In the genomic region with DNA sequence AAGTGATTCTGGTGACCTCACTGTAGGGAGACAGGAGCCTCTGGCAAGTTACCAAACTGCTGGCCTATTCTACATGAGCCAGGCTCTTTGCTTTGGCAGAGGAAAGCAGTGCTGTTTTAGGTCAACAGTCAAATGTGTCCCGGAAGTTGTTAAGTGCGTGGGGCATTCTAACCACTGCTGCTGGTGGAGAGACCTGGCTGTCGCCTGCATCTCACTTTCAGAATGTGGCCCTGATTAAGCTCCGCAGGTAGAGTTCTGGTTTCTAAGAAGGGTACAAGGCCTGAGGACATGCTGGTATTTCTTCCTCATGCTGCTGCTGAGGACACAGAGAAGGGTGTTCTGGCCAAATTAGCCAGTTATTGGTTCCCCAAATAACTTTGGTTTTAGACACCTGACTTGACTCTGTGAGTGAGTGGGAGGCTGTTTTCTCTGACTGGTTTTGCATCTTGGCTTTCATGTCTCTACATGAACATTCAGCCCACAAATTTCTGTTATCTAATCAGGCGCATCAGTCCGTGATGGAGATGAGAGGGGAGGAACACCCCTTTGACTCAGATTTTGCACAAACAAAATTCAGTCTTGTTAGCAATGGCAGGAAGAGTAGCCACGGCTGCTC, we compare ENCODE assay signal across 9 cellular contexts.
DNase-seq lines count a peak whose midpoint lies in the region; ATAC-seq lines count a peak whose summit lies in the region.
"Had no signal": no experiment of that assay in that cellular context is flagged by ENCODE, and none has a peak within 500 bp of the region (broad histone marks: within the 10 kb centered on the region; RNA-seq: fewer than 3 reads in every experiment).

No MANE protein-coding gene starts in this region.

- no peaks in the 10 kb centered on the region for H3K36me3 ChIP-seq in CD4-positive, CD25-positive, alpha-beta regulatory T cell (ENCODE audit: control insufficient read depth, insufficient read depth, low read length)
- H3K36me3 ChIP-seq in thymus (ENCODE audit: control insufficient read depth, insufficient read depth) = no peaks in the 10 kb centered on the region
- H3K36me3 ChIP-seq: ascending aorta had no signal

- H3K4me1 Mint-ChIP-seq in CD4-positive, CD25-positive, alpha-beta regulatory T cell = peaks cover 0 to 18% (median 1%) of the 10 kb centered on the region in 4 donors

- intact Hi-C loops in left ventricle myocardium superior (cut with micrococcal nuclease) = no loop called here

- H3K4me1 ChIP-seq in CD4-positive, CD25-positive, alpha-beta regulatory T cell (ENCODE audit: control insufficient read depth, insufficient read depth, low read length, poor library complexity, severe bottlenecking) = no peaks in the 10 kb centered on the region
- no peaks in the 10 kb centered on the region for H3K4me1 ChIP-seq in thymus (ENCODE audit: control insufficient read depth, insufficient read depth, low read length)

- no peak overlapping the region for H3K27ac ChIP-seq in CD4-positive, CD25-positive, alpha-beta regulatory T cell (ENCODE audit: insufficient read depth, low read length, poor library complexity, severe bottlenecking)
- H3K27ac ChIP-seq in thymus (ENCODE audit: low read depth) = peak overlapping the region; percentile 78

- no peak overlapping the region for H3K4me3 ChIP-seq in CD4-positive, CD25-positive, alpha-beta regulatory T cell (ENCODE audit: low read depth, low read length)
- H3K4me3 ChIP-seq in thymus (ENCODE audit: low read length) = no peak overlapping the region
- H3K4me3 ChIP-seq: ascending aorta had no signal

- H3K4me3 Mint-ChIP-seq in CD4-positive, CD25-positive, alpha-beta regulatory T cell = peak overlapping the region in 2 of 4 donors; percentile 24 to 50

- no peaks in the 10 kb centered on the region for H3K27me3 ChIP-seq in CD4-positive, CD25-positive, alpha-beta regulatory T cell (ENCODE audit: control insufficient read depth, insufficient read depth, low read length)
- no peaks in the 10 kb centered on the region for H3K27me3 ChIP-seq in thymus (ENCODE audit: control insufficient read depth, insufficient read depth)
- H3K27me3 ChIP-seq: ascending aorta had no signal

- ATAC-seq in CD4-positive, CD25-positive, alpha-beta regulatory T cell (ENCODE audit: low read depth in 2 of 2) = peak; percentile 47 to 55
- peak; percentile 87 for ATAC-seq in GM19023 (IDR thresholded peaks at IDR 0.05; ENCODE audit: unreplicated experiment)
- peak; percentile 83 for ATAC-seq in HG03108 (IDR thresholded peaks at IDR 0.05; ENCODE audit: unreplicated experiment)
- peak; percentile 97 for ATAC-seq in left ventricle myocardium superior

- H3K27ac Mint-ChIP-seq in CD4-positive, CD25-positive, alpha-beta regulatory T cell = peak overlapping the region in 2 of 3 donors; percentile 48 to 68

- whole genome bisulfite sequencing in thymus = 78% methylated on average over 7 of the region's 7 CpGs

- H3K36me3 Mint-ChIP-seq in CD4-positive, CD25-positive, alpha-beta regulatory T cell = no peaks in the 10 kb centered on the region

- peaks cover 0 to 8% (median 2%) of the 10 kb centered on the region in 7 donors for H3K9me3 Mint-ChIP-seq in CD4-positive, CD25-positive, alpha-beta regulatory T cell

- DNase-seq in CD4-positive, CD25-positive, alpha-beta regulatory T cell = peak in 1 of 3 donors; percentile 4
- peak; percentile 24 for DNase-seq in SK-N-DZ (ENCODE audit: low spot score)
- peak; percentile 43 for DNase-seq in left ventricle myocardium superior
- DNase-seq in AG20443 (ENCODE audit: low spot score) = no peak
- DNase-seq in effector CD8-positive, alpha-beta T cell (lab: John Stamatoyannopoulos, UW) = no peak

- H3K27me3 Mint-ChIP-seq in CD4-positive, CD25-positive, alpha-beta regulatory T cell = no peaks in the 10 kb centered on the region

- H3K9me3 ChIP-seq in CD4-positive, CD25-positive, alpha-beta regulatory T cell (ENCODE audit: control insufficient read depth in 2 of 2, low read length in 2 of 2) = no peaks in the 10 kb centered on the region
- H3K9me3 ChIP-seq in thymus (ENCODE audit: control insufficient read depth) = no peaks in the 10 kb centered on the region
- H3K9me3 ChIP-seq: ascending aorta had no signal

Comparison
In these comparisons a context has a peak if more than half of its experiments do, and no peak if none do; other contexts are left out.
1. DNase-seq: peak in SK-N-DZ (single experiment) and left ventricle myocardium superior (single experiment); none in AG20443 (single experiment) and effector CD8-positive, alpha-beta T cell (single experiment).
2. Peak in every context shown above with its lines, with median percentiles within 50 percentile points of each other: ATAC-seq.